Comparison of ENCODE assay signal across 26 cellular contexts in genomic region chr4:26344901-26345300, GRCh38.
"Had no signal": no experiment of that assay in that cellular context is flagged by ENCODE, and none has a peak within 500 bp of the region (broad histone marks: within the 10 kb centered on the region; RNA-seq: fewer than 3 reads in every experiment).

No MANE protein-coding gene starts in this region.

- DNase-seq: activated B cell treated with CpG ODN at 0.5 μM for 24 hours; activated CD4-positive, alpha-beta T cell treated with anti-CD3 and anti-CD28 coated beads for 36 hours; activated CD4-positive, alpha-beta T cell treated with anti-CD3 and anti-CD28 coated beads, Interleukin-2, amount 50 U/mL, for 4 hours; activated CD8-positive, alpha-beta memory T cell treated with anti-CD3 and anti-CD28 coated beads for 24 hours; activated CD8-positive, alpha-beta memory T cell treated with anti-CD3 and anti-CD28 coated beads, Interleukin-2, amount 50 U/mL, for 4 hours; activated naive CD8-positive, alpha-beta T cell treated with anti-CD3 and anti-CD28 coated beads for 36 hours; activated T-cell treated with anti-CD3 and anti-CD28 coated beads, Interleukin-2, amount 50 U/mL, for 24 hours; foreskin fibroblast; heart right ventricle; islet precursor cell; left colon; mesendoderm; mucosa of descending colon; naive B cell; occipital lobe; posterior cingulate gyrus; stimulated activated CD4-positive, alpha-beta T cell treated with anti-CD3 and anti-CD28 coated beads, Interleukin-4, amount 100 ng/mL, for 1 hour; stimulated activated naive CD4-positive, alpha-beta T cell; T1000; upper lobe of right lung had no signal

- H3K27ac Mint-ChIP-seq: activated B cell treated with CpG ODN at 0.5 μM for 24 hours; activated CD4-positive, alpha-beta T cell treated with anti-CD3 and anti-CD28 coated beads for 36 hours; activated naive CD8-positive, alpha-beta T cell treated with anti-CD3 and anti-CD28 coated beads for 36 hours had no signal

- ATAC-seq: activated CD4-positive, alpha-beta T cell treated with anti-CD3 and anti-CD28 coated beads for 36 hours; activated T-helper 17 cell treated with anti-CD3 and anti-CD28 coated beads, Interleukin-2, amount 50 U/mL, for 72 hours; left colon; mucosa of descending colon; sciatic nerve; upper lobe of right lung had no signal

- H3K36me3 Mint-ChIP-seq: naive B cell had no signal

- H3K4me3 Mint-ChIP-seq: activated B cell treated with CpG ODN at 0.5 μM for 24 hours; activated CD4-positive, alpha-beta T cell treated with anti-CD3 and anti-CD28 coated beads for 36 hours; activated naive CD8-positive, alpha-beta T cell treated with anti-CD3 and anti-CD28 coated beads for 36 hours; activated T-cell treated with anti-CD3 and anti-CD28 coated beads, Interleukin-2, amount 50 U/mL, for 24 hours; neural crest cell had no signal

- H3K9me3 Mint-ChIP-seq: activated B cell treated with CpG ODN at 0.5 μM for 24 hours; activated naive CD8-positive, alpha-beta T cell treated with anti-CD3 and anti-CD28 coated beads for 36 hours; activated T-cell treated with anti-CD3 and anti-CD28 coated beads, Interleukin-2, amount 50 U/mL, for 24 hours; activated T-helper 17 cell treated with anti-CD3 and anti-CD28 coated beads, Interleukin-2, amount 50 U/mL, for 72 hours; naive B cell; neural crest cell had no signal

- H3K27me3 ChIP-seq: breast epithelium, heart right ventricle, upper lobe of right lung had no signal

- H3K9me3 ChIP-seq: breast epithelium, heart right ventricle, mucosa of descending colon, upper lobe of right lung had no signal

- H3K4me3 ChIP-seq: breast epithelium, coronary artery, mucosa of descending colon had no signal

- H3K27me3 Mint-ChIP-seq: activated B cell treated with CpG ODN at 0.5 μM for 24 hours; activated CD4-positive, alpha-beta T cell treated with anti-CD3 and anti-CD28 coated beads for 36 hours; activated naive CD8-positive, alpha-beta T cell treated with anti-CD3 and anti-CD28 coated beads for 36 hours; activated T-cell treated with anti-CD3 and anti-CD28 coated beads, Interleukin-2, amount 50 U/mL, for 24 hours; activated T-helper 17 cell treated with anti-CD3 and anti-CD28 coated beads, Interleukin-2, amount 50 U/mL, for 72 hours; naive B cell had no signal

- H3K36me3 ChIP-seq: breast epithelium, heart right ventricle, upper lobe of right lung had no signal

- H3K27ac ChIP-seq: breast epithelium, coronary artery, epithelial cell of prostate, upper lobe of right lung had no signal
